8 cellular contexts compared by ENCODE assay signal in the genomic region with DNA sequence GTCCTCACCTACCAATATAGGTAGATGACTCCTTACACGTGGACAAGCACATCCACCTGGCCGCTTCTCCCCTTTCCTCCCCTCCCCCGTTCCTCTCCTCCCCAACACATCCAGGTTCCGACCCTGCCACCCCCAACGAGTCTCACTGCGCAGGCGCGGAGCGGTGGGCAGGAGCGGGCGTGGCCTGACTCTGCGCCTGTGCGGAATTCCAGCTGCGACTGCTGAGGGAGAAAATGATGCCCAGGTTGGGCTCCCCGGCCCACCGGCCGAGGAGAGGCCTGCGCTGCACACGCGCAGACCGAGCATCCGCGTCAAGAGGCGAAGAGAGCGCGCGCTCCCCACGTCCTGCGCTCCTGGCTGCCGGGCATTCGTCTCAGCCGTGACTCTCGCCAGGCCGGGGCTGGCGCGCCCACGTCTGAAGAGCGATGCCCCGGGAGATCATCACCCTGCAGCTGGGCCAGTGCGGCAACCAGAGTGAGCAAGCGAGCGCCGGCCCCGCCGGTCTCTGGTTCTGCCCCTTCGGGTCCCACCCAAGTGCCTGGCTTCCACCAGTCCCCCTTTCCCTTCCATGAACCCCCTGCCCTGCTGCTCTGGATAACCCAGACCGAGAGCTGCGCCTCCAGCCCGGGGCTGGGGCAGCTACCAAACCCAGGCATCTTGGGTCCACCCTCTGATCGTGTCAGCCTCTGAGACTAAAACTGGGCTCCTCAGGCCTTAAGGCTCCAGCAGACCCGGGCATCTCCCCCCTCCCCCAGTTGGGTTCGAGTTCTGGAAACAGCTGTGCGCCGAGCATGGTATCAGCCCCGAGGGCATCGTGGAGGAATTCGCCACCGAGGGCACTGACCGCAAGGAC. TPM values are rescaled to one million over a fixed set of nuclear protein-coding genes. Genes with fewer than 3 reads are reported as not detected.
DNase-seq lines count a peak whose midpoint lies in the region; ATAC-seq, FAIRE-seq and TF ChIP-seq lines count a peak whose summit lies in the region.

Gene TUBG2 (plus strand): TSS at position 206 of the 853 bp plus-strand sequence. CDS start 220 bp downstream, at position 426.

- peaks cover 6% of the 10 kb centered on the region for H3K27me3 Mint-ChIP-seq in activated T-cell treated with anti-CD3 and anti-CD28 coated beads, Interleukin-2, amount 50 U/mL, for 24 hours

- H3K9ac ChIP-seq in OCI-LY1 (ENCODE audit: low read length) = peak within 1 kb of the TSS; percentile 82

- FAIRE-seq in HTR-8/SVneo (lab: Jason Lieb, UNC) = peak; percentile 96

- H3K9me3 Mint-ChIP-seq in activated T-cell treated with anti-CD3 and anti-CD28 coated beads, Interleukin-2, amount 50 U/mL, for 24 hours = no peaks in the 10 kb centered on the region

- no peaks in the 10 kb centered on the region for H3K79me2 ChIP-seq in OCI-LY1 (ENCODE audit: insufficient read depth, low read length)

- no peaks in the 10 kb centered on the region for H4K20me1 ChIP-seq in OCI-LY1 (ENCODE audit: insufficient read depth, low read length)

- peak within 1 kb of the TSS; percentile 39 for H2AFZ ChIP-seq in OCI-LY1 (ENCODE audit: low read length)

- H3K4me1 ChIP-seq in OCI-LY1 (ENCODE audit: insufficient read depth, low read length, severe bottlenecking) (peaks cover 11% of the 10 kb centered on the region), mucosa of descending colon (ENCODE audit: low read depth) (peaks cover 2% of the 10 kb centered on the region)

- TF ChIP-seq CTCF in OCI-LY1 (IDR thresholded peaks at IDR 0.05; ENCODE audit: low read length) (no peak), epithelial cell of proximal tubule (conservative IDR thresholded peaks at IDR 0.05; ENCODE audit: low read depth, low read length) (no peak), mucosa of descending colon (IDR thresholded peaks at IDR 0.05) (no peak)

- H3K9me3 ChIP-seq in OCI-LY1 (ENCODE audit: low read length) = no peaks in the 10 kb centered on the region
- no peaks in the 10 kb centered on the region for H3K9me3 ChIP-seq in mucosa of descending colon

- peaks cover 30% of the 10 kb centered on the region for H3K4me1 Mint-ChIP-seq in activated T-cell treated with anti-CD3 and anti-CD28 coated beads, Interleukin-2, amount 50 U/mL, for 24 hours (ENCODE audit: low read depth)

- no peak within 1 kb of the TSS for H3K27ac ChIP-seq in OCI-LY1 (ENCODE audit: low read depth, low read length, poor library complexity, severe bottlenecking)

- peak; percentile 82 for ATAC-seq in mucosa of descending colon
- no peak for ATAC-seq in HG03378 (IDR thresholded peaks at IDR 0.05; ENCODE audit: unreplicated experiment)

- H3K4me3 ChIP-seq in OCI-LY1 (ENCODE audit: low read depth, low read length, poor library complexity, severe bottlenecking) = peak within 1 kb of the TSS; percentile 77
- peak within 1 kb of the TSS; percentile 89 for H3K4me3 ChIP-seq in epithelial cell of proximal tubule (ENCODE audit: low read depth, low read length)
- H3K4me3 ChIP-seq in mucosa of descending colon = peak within 1 kb of the TSS; percentile 35

- no peaks in the 10 kb centered on the region for H3F3A ChIP-seq in OCI-LY1 (ENCODE audit: insufficient read depth, low read length)

- no peaks in the 10 kb centered on the region for H3K9me2 ChIP-seq in OCI-LY1 (ENCODE audit: low read depth, low read length)

- peak within 1 kb of the TSS; percentile 80 for H3K4me2 ChIP-seq in OCI-LY1 (ENCODE audit: low read length)

- peaks cover 3% of the 10 kb centered on the region for H3K36me3 Mint-ChIP-seq in activated T-cell treated with anti-CD3 and anti-CD28 coated beads, Interleukin-2, amount 50 U/mL, for 24 hours (ENCODE audit: low read depth)

- intact Hi-C loops in mucosa of descending colon (cut with DNase I, micrococcal nuclease) = no loop called here

- H3K36me3 ChIP-seq in OCI-LY1 (ENCODE audit: insufficient read depth, low read length) (no peaks in the 10 kb centered on the region; the same call in 1 of the 2 replicates), mucosa of descending colon (ENCODE audit: low read depth) (no peaks in the 10 kb centered on the region)

- peak within 1 kb of the TSS; percentile 86 for H3K4me3 Mint-ChIP-seq in activated T-cell treated with anti-CD3 and anti-CD28 coated beads, Interleukin-2, amount 50 U/mL, for 24 hours

- 0 out of 2 replicates have a peak, but pooled peaks cover 4% of the 10 kb centered on the region for H3K27me3 ChIP-seq in OCI-LY1 (ENCODE audit: insufficient read depth, low read length)

- H3K27ac Mint-ChIP-seq in activated T-cell treated with anti-CD3 and anti-CD28 coated beads, Interleukin-2, amount 50 U/mL, for 24 hours = peak within 1 kb of the TSS; percentile 90

- DNase-seq in GM03348 (ENCODE audit: low spot score) (peak; percentile 98), HTR-8/SVneo (ENCODE audit: insufficient read length, low spot score) (peak; percentile 99), epithelial cell of proximal tubule (ENCODE audit: low read depth) (no peak), mucosa of descending colon (peak; percentile 76 to 88 (median 86))
- peak; percentile 91 for DNase-seq in activated T-cell treated with anti-CD3 and anti-CD28 coated beads, Interleukin-2, amount 50 U/mL, for 24 hours
- DNase-seq in stimulated activated CD8-positive, alpha-beta memory T cell treated with anti-CD3 and anti-CD28 coated beads, Interleukin-4, amount 100 ng/mL, for 48 hours = peak; percentile 88

RNA-seq across cellular contexts. Expression of gene TUBG2, which starts in this region (rescaled TPM):
- total RNA-seq in epithelial cell of proximal tubule = 8.2 and 14.2 TPM in 2 replicates
- 10 to 100 TPM in 1 of 3 donors, 1 to 10 TPM in 2; 1.8 to 24.9 (median 6.1) TPM for total RNA-seq in mucosa of descending colon

Comparison
In these comparisons a context has a peak if more than half of its experiments do, and no peak if none do; other contexts are left out.
1. H3K4me3 ChIP-seq: peak in every context shown above with its lines; median percentile 89 in epithelial cell of proximal tubule; 77 in OCI-LY1; 35 in mucosa of descending colon.